1 cellular context compared by ENCODE assay signal in the genomic region with DNA sequence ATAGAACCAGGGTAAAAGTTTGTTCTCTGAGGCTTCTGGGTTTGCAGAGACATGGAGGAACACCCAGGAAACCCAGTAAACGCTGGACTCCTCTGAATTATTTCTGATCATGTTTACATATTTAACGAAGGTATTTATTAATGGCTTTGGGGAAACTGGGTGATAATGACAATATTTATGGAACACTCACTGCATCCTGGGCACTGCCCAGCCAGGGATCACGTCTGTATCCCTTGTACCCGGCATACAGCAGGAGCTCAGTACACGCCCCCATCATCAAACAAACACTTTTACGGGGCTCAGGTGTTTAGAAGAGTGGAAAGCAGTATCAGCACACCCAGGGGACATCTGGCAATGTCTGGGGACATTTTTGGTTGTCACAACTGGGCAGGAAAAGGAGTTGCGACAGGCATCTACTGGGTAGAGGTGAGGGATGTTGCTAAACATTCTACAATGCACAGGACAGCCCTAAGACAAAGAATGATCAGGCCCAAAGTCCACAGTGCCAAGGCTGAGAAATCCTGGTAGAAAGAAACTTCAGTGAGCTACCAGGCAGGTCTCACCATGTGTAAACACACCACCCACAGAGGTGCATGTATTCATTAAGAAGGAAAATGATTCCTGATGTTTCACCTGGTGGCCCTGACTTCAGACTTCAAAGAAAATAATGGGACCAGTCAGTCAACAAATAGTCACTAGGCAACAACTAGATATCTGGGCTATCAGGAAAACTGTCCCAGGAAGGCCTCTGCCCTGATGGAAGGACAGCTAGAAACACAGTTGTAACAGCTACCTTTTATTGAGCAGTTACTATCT.
A peak's percentile ranks its signal among the peaks of the same experiment; 100 is the strongest.
TF ChIP-seq lines count a peak whose summit lies in the region.

No MANE protein-coding gene starts in this region.

TF ChIP-seq in HepG2, 621 proteins besides CTCF, POLR2A, EP300 and RAD21 (continued from another document and continues in another):
- TF ChIP-seq CEBPB (IDR thresholded peaks at IDR 0.05; ENCODE audit: borderline replicate concordance, low read depth, low read length) (peak; percentile 97), NCOR1 (IDR thresholded peaks at IDR 0.05; ENCODE audit: borderline replicate concordance, low read length) (peak; percentile 89; the same call in 1 of the 2 replicates), RBM22 (optimal IDR thresholded peaks at IDR 0.05; ENCODE audit: low read length) (peak; percentile 80), ZBTB3 (CRISPR knock-in tag; IDR thresholded peaks at IDR 0.05; ENCODE audit: borderline replicate concordance, low read depth) (no peak), POLR2AphosphoS2 (IDR thresholded peaks at IDR 0.05; ENCODE audit: low read depth, low read length) (no peak), MBD4 (IDR thresholded peaks at IDR 0.05; ENCODE audit: borderline replicate concordance, low read length) (0 out of 2 replicates have a peak, but pooled peaks have one; percentile 44), ZNF720 (CRISPR knock-in tag; IDR thresholded peaks at IDR 0.05) (no peak), ZNF33B (CRISPR knock-in tag; IDR thresholded peaks at IDR 0.05) (no peak), ZNF337 (CRISPR knock-in tag; IDR thresholded peaks at IDR 0.05; ENCODE audit: borderline replicate concordance, low read depth) (no peak), YEATS4 (CRISPR knock-in tag; IDR thresholded peaks at IDR 0.05; ENCODE audit: borderline replicate concordance) (no peak), CENPT (CRISPR knock-in tag; IDR thresholded peaks at IDR 0.05; ENCODE audit: low read depth) (no peak), ZNF260 (CRISPR knock-in tag; IDR thresholded peaks at IDR 0.05; ENCODE audit: borderline replicate concordance, low read depth) (no peak), ZNF644 (CRISPR knock-in tag; IDR thresholded peaks at IDR 0.05; ENCODE audit: low read depth) (peak; percentile 86), NRL (CRISPR knock-in tag; IDR thresholded peaks at IDR 0.05; ENCODE audit: borderline replicate concordance) (no peak), ZNF44 (CRISPR knock-in tag; IDR thresholded peaks at IDR 0.05) (no peak; the same call in 1 of the 2 replicates), GATAD2A (CRISPR knock-in tag; IDR thresholded peaks at IDR 0.05) (peak; percentile 99), GFI1 (CRISPR knock-in tag; IDR thresholded peaks at IDR 0.05; ENCODE audit: borderline replicate concordance) (peak; percentile 58), TGIF2 (CRISPR knock-in tag; IDR thresholded peaks at IDR 0.05) (peak; percentile 90), CCAR2 (optimal IDR thresholded peaks at IDR 0.05; ENCODE audit: low read depth, low read length) (no peak), ZNF543 (CRISPR knock-in tag; IDR thresholded peaks at IDR 0.05) (no peak), LCORL (IDR thresholded peaks at IDR 0.05) (0 out of 2 replicates have a peak, but pooled peaks have one; percentile 6), LCORL (CRISPR knock-in tag; IDR thresholded peaks at IDR 0.05) (peak; percentile 91), SPEN (CRISPR knock-in tag; IDR thresholded peaks at IDR 0.05; ENCODE audit: low read depth) (peak; percentile 48; the same call in 1 of the 2 replicates), ZFP36 (IDR thresholded peaks at IDR 0.05; ENCODE audit: borderline replicate concordance, low read depth, low read length, partially characterized antibody) (no peak), ZSCAN29 (CRISPR knock-in tag; conservative IDR thresholded peaks at IDR 0.05) (no peak), NR2F2 (IDR thresholded peaks at IDR 0.05; ENCODE audit: borderline replicate concordance, low read depth) (peak; percentile 38; the same call in 1 of the 2 replicates), ZNF83 (CRISPR knock-in tag; IDR thresholded peaks at IDR 0.05; ENCODE audit: borderline replicate concordance) (no peak), ZNF766 (CRISPR knock-in tag; IDR thresholded peaks at IDR 0.05; ENCODE audit: borderline replicate concordance) (no peak)
- TF ChIP-seq, protein P1, sequence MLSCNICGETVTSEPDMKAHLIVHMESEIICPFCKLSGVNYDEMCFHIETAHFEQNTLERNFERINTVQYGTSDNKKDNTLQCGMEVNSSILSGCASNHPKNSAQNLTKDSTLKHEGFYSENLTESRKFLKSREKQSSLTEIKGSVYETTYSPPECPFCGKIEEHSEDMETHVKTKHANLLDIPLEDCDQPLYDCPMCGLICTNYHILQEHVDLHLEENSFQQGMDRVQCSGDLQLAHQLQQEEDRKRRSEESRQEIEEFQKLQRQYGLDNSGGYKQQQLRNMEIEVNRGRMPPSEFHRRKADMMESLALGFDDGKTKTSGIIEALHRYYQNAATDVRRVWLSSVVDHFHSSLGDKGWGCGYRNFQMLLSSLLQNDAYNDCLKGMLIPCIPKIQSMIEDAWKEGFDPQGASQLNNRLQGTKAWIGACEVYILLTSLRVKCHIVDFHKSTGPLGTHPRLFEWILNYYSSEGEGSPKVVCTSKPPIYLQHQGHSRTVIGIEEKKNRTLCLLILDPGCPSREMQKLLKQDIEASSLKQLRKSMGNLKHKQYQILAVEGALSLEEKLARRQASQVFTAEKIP (CRISPR knock-in tag; IDR thresholded peaks at IDR 0.05; ENCODE audit: borderline replicate concordance): no peak
- TF ChIP-seq, protein P2, sequence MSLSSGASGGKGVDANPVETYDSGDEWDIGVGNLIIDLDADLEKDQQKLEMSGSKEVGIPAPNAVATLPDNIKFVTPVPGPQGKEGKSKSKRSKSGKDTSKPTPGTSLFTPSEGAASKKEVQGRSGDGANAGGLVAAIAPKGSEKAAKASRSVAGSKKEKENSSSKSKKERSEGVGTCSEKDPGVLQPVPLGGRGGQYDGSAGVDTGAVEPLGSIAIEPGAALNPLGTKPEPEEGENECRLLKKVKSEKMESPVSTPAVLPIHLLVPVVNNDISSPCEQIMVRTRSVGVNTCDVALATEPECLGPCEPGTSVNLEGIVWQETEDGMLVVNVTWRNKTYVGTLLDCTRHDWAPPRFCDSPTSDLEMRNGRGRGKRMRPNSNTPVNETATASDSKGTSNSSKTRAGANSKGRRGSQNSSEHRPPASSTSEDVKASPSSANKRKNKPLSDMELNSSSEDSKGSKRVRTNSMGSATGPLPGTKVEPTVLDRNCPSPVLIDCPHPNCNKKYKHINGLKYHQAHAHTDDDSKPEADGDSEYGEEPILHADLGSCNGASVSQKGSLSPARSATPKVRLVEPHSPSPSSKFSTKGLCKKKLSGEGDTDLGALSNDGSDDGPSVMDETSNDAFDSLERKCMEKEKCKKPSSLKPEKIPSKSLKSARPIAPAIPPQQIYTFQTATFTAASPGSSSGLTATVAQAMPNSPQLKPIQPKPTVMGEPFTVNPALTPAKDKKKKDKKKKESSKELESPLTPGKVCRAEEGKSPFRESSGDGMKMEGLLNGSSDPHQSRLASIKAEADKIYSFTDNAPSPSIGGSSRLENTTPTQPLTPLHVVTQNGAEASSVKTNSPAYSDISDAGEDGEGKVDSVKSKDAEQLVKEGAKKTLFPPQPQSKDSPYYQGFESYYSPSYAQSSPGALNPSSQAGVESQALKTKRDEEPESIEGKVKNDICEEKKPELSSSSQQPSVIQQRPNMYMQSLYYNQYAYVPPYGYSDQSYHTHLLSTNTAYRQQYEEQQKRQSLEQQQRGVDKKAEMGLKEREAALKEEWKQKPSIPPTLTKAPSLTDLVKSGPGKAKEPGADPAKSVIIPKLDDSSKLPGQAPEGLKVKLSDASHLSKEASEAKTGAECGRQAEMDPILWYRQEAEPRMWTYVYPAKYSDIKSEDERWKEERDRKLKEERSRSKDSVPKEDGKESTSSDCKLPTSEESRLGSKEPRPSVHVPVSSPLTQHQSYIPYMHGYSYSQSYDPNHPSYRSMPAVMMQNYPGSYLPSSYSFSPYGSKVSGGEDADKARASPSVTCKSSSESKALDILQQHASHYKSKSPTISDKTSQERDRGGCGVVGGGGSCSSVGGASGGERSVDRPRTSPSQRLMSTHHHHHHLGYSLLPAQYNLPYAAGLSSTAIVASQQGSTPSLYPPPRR (CRISPR knock-in tag; IDR thresholded peaks at IDR 0.05; ENCODE audit: borderline replicate concordance): 0 out of 2 replicates have a peak, but pooled peaks have one; percentile 35
- TF ChIP-seq, protein P3, sequence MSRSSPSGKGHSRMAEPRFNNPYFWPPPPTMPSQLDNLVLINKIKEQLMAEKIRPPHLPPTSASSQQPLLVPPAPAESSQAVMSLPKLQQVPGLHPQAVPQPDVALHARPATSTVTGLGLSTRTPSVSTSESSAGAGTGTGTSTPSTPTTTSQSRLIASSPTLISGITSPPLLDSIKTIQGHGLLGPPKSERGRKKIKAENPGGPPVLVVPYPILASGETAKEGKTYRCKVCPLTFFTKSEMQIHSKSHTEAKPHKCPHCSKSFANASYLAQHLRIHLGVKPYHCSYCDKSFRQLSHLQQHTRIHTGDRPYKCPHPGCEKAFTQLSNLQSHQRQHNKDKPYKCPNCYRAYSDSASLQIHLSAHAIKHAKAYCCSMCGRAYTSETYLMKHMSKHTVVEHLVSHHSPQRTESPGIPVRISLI (CRISPR knock-in tag; IDR thresholded peaks at IDR 0.05; ENCODE audit: borderline replicate concordance): no peak; the same call in 1 of the 2 replicates
- TF ChIP-seq, protein P4, sequence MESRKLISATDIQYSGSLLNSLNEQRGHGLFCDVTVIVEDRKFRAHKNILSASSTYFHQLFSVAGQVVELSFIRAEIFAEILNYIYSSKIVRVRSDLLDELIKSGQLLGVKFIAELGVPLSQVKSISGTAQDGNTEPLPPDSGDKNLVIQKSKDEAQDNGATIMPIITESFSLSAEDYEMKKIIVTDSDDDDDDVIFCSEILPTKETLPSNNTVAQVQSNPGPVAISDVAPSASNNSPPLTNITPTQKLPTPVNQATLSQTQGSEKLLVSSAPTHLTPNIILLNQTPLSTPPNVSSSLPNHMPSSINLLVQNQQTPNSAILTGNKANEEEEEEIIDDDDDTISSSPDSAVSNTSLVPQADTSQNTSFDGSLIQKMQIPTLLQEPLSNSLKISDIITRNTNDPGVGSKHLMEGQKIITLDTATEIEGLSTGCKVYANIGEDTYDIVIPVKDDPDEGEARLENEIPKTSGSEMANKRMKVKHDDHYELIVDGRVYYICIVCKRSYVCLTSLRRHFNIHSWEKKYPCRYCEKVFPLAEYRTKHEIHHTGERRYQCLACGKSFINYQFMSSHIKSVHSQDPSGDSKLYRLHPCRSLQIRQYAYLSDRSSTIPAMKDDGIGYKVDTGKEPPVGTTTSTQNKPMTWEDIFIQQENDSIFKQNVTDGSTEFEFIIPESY (CRISPR knock-in tag; IDR thresholded peaks at IDR 0.05): peak; percentile 36; the same call in 1 of the 2 replicates
- TF ChIP-seq, protein P5, sequence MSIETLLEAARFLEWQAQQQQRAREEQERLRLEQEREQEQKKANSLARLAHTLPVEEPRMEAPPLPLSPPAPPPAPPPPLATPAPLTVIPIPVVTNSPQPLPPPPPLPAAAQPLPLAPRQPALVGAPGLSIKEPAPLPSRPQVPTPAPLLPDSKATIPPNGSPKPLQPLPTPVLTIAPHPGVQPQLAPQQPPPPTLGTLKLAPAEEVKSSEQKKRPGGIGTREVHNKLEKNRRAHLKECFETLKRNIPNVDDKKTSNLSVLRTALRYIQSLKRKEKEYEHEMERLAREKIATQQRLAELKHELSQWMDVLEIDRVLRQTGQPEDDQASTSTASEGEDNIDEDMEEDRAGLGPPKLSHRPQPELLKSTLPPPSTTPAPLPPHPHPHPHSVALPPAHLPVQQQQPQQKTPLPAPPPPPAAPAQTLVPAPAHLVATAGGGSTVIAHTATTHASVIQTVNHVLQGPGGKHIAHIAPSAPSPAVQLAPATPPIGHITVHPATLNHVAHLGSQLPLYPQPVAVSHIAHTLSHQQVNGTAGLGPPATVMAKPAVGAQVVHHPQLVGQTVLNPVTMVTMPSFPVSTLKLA (IDR thresholded peaks at IDR 0.05): peak; percentile 63; the same call in 1 of the 2 replicates
- TF ChIP-seq, protein P6, sequence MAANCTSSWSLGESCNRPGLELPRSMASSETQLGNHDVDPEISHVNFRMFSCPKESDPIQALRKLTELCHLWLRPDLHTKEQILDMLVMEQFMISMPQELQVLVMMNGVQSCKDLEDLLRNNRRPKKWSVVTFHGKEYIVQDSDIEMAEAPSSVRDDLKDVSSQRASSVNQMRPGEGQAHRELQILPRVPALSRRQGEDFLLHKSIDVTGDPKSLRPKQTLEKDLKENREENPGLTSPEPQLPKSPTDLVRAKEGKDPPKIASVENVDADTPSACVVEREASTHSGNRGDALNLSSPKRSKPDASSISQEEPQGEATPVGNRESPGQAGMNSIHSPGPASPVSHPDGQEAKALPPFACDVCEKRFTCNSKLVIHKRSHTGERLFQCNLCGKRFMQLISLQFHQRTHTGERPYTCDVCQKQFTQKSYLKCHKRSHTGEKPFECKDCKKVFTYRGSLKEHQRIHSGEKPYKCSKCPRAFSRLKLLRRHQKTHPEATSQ (CRISPR knock-in tag; IDR thresholded peaks at IDR 0.05; ENCODE audit: borderline replicate concordance): peak; percentile 29; the same call in 1 of the 2 replicates
- TF ChIP-seq, protein P7, sequence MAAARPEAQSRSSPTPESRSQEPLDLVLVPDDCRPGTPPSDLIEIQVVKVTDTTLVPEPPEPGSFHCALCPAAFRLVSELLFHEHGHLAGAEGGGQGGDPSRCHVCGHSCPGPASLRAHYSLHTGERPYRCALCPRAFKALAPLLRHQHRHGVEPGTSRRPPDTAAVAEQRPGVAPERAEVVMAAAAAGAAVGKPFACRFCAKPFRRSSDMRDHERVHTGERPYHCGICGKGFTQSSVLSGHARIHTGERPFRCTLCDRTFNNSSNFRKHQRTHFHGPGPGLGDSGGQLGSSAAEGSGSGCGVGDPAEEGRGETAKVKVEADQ (CRISPR knock-in tag; IDR thresholded peaks at IDR 0.05; ENCODE audit: borderline replicate concordance): 0 out of 2 replicates have a peak, but pooled peaks have one; percentile 53
- TF ChIP-seq, protein P8, sequence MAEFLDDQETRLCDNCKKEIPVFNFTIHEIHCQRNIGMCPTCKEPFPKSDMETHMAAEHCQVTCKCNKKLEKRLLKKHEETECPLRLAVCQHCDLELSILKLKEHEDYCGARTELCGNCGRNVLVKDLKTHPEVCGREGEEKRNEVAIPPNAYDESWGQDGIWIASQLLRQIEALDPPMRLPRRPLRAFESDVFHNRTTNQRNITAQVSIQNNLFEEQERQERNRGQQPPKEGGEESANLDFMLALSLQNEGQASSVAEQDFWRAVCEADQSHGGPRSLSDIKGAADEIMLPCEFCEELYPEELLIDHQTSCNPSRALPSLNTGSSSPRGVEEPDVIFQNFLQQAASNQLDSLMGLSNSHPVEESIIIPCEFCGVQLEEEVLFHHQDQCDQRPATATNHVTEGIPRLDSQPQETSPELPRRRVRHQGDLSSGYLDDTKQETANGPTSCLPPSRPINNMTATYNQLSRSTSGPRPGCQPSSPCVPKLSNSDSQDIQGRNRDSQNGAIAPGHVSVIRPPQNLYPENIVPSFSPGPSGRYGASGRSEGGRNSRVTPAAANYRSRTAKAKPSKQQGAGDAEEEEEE (CRISPR knock-in tag; IDR thresholded peaks at IDR 0.05; ENCODE audit: borderline replicate concordance): no peak
- TF ChIP-seq, protein P9, sequence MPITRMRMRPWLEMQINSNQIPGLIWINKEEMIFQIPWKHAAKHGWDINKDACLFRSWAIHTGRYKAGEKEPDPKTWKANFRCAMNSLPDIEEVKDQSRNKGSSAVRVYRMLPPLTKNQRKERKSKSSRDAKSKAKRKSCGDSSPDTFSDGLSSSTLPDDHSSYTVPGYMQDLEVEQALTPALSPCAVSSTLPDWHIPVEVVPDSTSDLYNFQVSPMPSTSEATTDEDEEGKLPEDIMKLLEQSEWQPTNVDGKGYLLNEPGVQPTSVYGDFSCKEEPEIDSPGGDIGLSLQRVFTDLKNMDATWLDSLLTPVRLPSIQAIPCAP (CRISPR knock-in tag; IDR thresholded peaks at IDR 0.05; ENCODE audit: low read depth): 0 out of 2 replicates have a peak, but pooled peaks have one; percentile 53
- TF ChIP-seq, protein P10, sequence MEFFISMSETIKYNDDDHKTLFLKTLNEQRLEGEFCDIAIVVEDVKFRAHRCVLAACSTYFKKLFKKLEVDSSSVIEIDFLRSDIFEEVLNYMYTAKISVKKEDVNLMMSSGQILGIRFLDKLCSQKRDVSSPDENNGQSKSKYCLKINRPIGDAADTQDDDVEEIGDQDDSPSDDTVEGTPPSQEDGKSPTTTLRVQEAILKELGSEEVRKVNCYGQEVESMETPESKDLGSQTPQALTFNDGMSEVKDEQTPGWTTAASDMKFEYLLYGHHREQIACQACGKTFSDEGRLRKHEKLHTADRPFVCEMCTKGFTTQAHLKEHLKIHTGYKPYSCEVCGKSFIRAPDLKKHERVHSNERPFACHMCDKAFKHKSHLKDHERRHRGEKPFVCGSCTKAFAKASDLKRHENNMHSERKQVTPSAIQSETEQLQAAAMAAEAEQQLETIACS (CRISPR knock-in tag; IDR thresholded peaks at IDR 0.05): no peak
